13 cellular contexts compared by ENCODE assay signal in the genomic region with DNA sequence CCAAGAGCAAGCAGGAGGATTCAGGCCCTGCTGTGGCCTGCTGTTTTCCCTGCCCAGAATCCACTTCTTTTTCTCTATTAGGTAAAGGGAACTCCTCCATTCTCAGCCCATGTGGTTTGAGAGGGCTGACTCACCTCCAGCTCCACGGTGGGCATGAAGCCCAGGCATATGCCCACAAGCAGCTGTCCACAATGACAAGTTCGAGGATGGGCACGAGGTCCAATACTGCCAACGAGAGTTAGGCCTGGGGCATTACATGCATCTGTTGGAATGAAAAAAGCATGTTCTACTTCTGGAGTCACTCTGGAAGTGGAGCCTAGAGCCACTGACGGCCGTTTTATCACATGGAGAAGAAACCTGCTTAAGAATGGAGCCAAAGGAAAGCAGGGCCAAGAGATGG. TPM values are rescaled to one million over a fixed set of nuclear protein-coding genes. Genes with fewer than 3 reads are reported as not detected.
A peak's percentile ranks its signal among the peaks of the same experiment; 100 is the strongest.
DNase-seq lines count a peak whose midpoint lies in the region; ATAC-seq and TF ChIP-seq lines count a peak whose summit lies in the region.
"Had no signal": no experiment of that assay in that cellular context is flagged by ENCODE, and none has a peak within 500 bp of the region (broad histone marks: within the 10 kb centered on the region; RNA-seq: fewer than 3 reads in every experiment).

No MANE protein-coding gene starts in this region.

- CTCF ChIA-PET in Caco-2 (lab: Charles Lee), result no interaction called here

- peaks cover 21% of the 10 kb centered on the region for H3K4me1 Mint-ChIP-seq in Caco-2 (ENCODE audit: low read depth, unreplicated experiment)
- H3K4me1 Mint-ChIP-seq in endothelial cell (ENCODE audit: unreplicated experiment), result peaks cover 6% of the 10 kb centered on the region

- H3K36me3 Mint-ChIP-seq in Caco-2 (ENCODE audit: insufficient read depth, unreplicated experiment) (no peaks in the 10 kb centered on the region), endothelial cell (ENCODE audit: low read depth, unreplicated experiment) (no peaks in the 10 kb centered on the region)

- H3K4me3 Mint-ChIP-seq in Caco-2 (ENCODE audit: unreplicated experiment) (peak overlapping the region; percentile 71), endothelial cell (ENCODE audit: unreplicated experiment) (no peak overlapping the region)

- no peaks in the 10 kb centered on the region for H4K20me1 ChIP-seq in osteoblast (ENCODE audit: insufficient read depth, low read length)

- H3K4me2 ChIP-seq in osteoblast (ENCODE audit: insufficient read depth, low read length), result peak overlapping the region; percentile 1

- TF ChIP-seq POLR2A in upper lobe of left lung (IDR thresholded peaks at IDR 0.05), result no peak

- ATAC-seq in upper lobe of left lung (ENCODE audit: low FRiP score in 2 of 2) (no peak), GM21367 (IDR thresholded peaks at IDR 0.05; ENCODE audit: unreplicated experiment) (no peak)
- ATAC-seq: gastrocnemius medialis had no signal

- no peaks in the 10 kb centered on the region for H3K79me2 ChIP-seq in osteoblast (ENCODE audit: insufficient read depth, low read length)

- no peaks in the 10 kb centered on the region for H3K9me3 Mint-ChIP-seq in Caco-2 (ENCODE audit: unreplicated experiment)
- H3K9me3 Mint-ChIP-seq in endothelial cell (ENCODE audit: unreplicated experiment), result no peaks in the 10 kb centered on the region

- no peaks in the 10 kb centered on the region for H3K9me3 ChIP-seq in Caco-2
- no peaks in the 10 kb centered on the region for H3K9me3 ChIP-seq in osteoblast (ENCODE audit: low read depth, low read length)
- H3K9me3 ChIP-seq in upper lobe of left lung, result no peaks in the 10 kb centered on the region
- H3K9me3 ChIP-seq: BE2C, gastrocnemius medialis had no signal

- no peak overlapping the region for H3K4me3 ChIP-seq in Caco-2 (ENCODE audit: low read depth, low read length)
- no peak overlapping the region for H3K4me3 ChIP-seq in osteoblast (ENCODE audit: insufficient read depth, low read length)
- H3K4me3 ChIP-seq in upper lobe of left lung, result no peak overlapping the region
- H3K4me3 ChIP-seq: gastrocnemius medialis had no signal

- intact Hi-C loops in Caco-2 (cut with micrococcal nuclease; ENCODE audit: unreplicated experiment), result loop anchor here (1.0 kb wide), 3 partner anchors 17 to 32 kb away; partner anchors contain the start of gene TSPAN2

- WGBS in upper lobe of left lung, 2 donors, result 67 to 94% methylated on average over 2 to 6 of the region's 6 CpGs

- TF ChIP-seq CTCF in Caco-2 (IDR thresholded peaks at IDR 0.05; ENCODE audit: insufficient read depth in 1 of 2, low read depth in 1 of 2, low read length in 1 of 2, severe bottlenecking in 1 of 2, unreplicated experiment in 1 of 2) (no peak), endothelial cell (IDR thresholded peaks at IDR 0.05; ENCODE audit: unreplicated experiment) (no peak), osteoblast (IDR thresholded peaks at IDR 0.05; ENCODE audit: extremely low read depth, low read depth, low read length) (peak; percentile 16), upper lobe of left lung (IDR thresholded peaks at IDR 0.05) (no peak)

- H3K36me3 ChIP-seq in Caco-2 (ENCODE audit: control insufficient read depth, insufficient read depth, low read length) (no peaks in the 10 kb centered on the region), osteoblast (ENCODE audit: insufficient read depth, low read length) (no peaks in the 10 kb centered on the region), upper lobe of left lung (no peaks in the 10 kb centered on the region)
- H3K36me3 ChIP-seq: BE2C, gastrocnemius medialis had no signal

- no peak overlapping the region for H2AFZ ChIP-seq in osteoblast (ENCODE audit: low read length)

- POLR2A ChIA-PET in Caco-2 (lab: Charles Lee), result no interaction called here

- H3K27ac Mint-ChIP-seq in Caco-2 (ENCODE audit: unreplicated experiment), result peak overlapping the region; percentile 96
- H3K27ac Mint-ChIP-seq in endothelial cell (ENCODE audit: unreplicated experiment), result peak overlapping the region; percentile 52

- DNase-seq in Caco-2 (no peak), MV-4-11 (lab: John Stamatoyannopoulos, UW) (peak; percentile 22), endothelial cell (ENCODE audit: low spot score) (no peak), osteoblast (ENCODE audit: insufficient read length, low spot score, missing footprints) (peak; percentile 71), upper lobe of left lung (no peak), NCI-H69 (lab: John Stamatoyannopoulos, UW) (no peak)
- no peak for DNase-seq in activated CD4-positive, CD25-positive, alpha-beta regulatory T cell (lab: John Stamatoyannopoulos, UW)
- DNase-seq: activated T-cell treated with anti-CD3 and anti-CD28 coated beads for 4 hours; BE2C; central memory CD4-positive, alpha-beta T cell; gastrocnemius medialis; NCI-H1417 had no signal

- H3K27me3 ChIP-seq in Caco-2 (replicated peaks; ENCODE audit: control insufficient read depth, insufficient read depth, low read length) (no peaks in the 10 kb centered on the region), osteoblast (ENCODE audit: insufficient read depth, low read length) (no peaks in the 10 kb centered on the region), upper lobe of left lung (no peaks in the 10 kb centered on the region)
- H3K27me3 ChIP-seq: BE2C, gastrocnemius medialis had no signal

- H3K27me3 Mint-ChIP-seq in Caco-2 (ENCODE audit: insufficient read depth, unreplicated experiment) (no peaks in the 10 kb centered on the region), endothelial cell (ENCODE audit: unreplicated experiment) (peaks cover 2% of the 10 kb centered on the region)

- no peak for TF ChIP-seq EP300 in upper lobe of left lung (IDR thresholded peaks at IDR 0.05)

- BruUV-seq in Caco-2 (replicated peaks; lab: Mats Ljungman, UMichigan), result no TSS peak

- H3K27ac ChIP-seq in osteoblast (ENCODE audit: low read depth, low read length), result peak overlapping the region; percentile 68
- no peak overlapping the region for H3K27ac ChIP-seq in upper lobe of left lung
- H3K27ac ChIP-seq: gastrocnemius medialis had no signal

- H3K4me1 ChIP-seq in Caco-2, result peaks cover 19% of the 10 kb centered on the region
- H3K4me1 ChIP-seq in osteoblast (ENCODE audit: insufficient read depth, low read length), result peaks cover 58% of the 10 kb centered on the region
- H3K4me1 ChIP-seq in upper lobe of left lung, result peaks cover 0 to 16% (median 4%) of the 10 kb centered on the region in 4 donors
- H3K4me1 ChIP-seq: BE2C had no signal

RNA-seq across cellular contexts. Expression of gene TSPAN2, which starts 20.1 kb away (rescaled TPM):
- total RNA-seq in Caco-2 (2022) (6.8 and 6.9 TPM in 2 replicates), endothelial cell (ENCODE audit: unreplicated experiment) (57.9 TPM), osteoblast (1.4 and 2.1 TPM in 2 replicates), upper lobe of left lung (10 to 100 TPM in 1 of 6 donors, 1 to 10 TPM in 5; 1.7 to 13.7 (median 4.5) TPM)

RNA-seq across cellular contexts. Expression of gene TSHB, which starts 39.6 kb away (rescaled TPM):
- total RNA-seq in Caco-2 (2022) (not detected in 2 replicates), endothelial cell (ENCODE audit: unreplicated experiment) (not detected), osteoblast (not detected in 2 replicates), upper lobe of left lung (not detected)
- total RNA-seq: gastrocnemius medialis had no signal

Comparison
In these comparisons a context has a peak if more than half of its experiments do, and no peak if none do; other contexts are left out.
1. DNase-seq: peak in MV-4-11 (single experiment) and osteoblast (single experiment); none in Caco-2 (0 of 2), endothelial cell (single experiment), upper lobe of left lung (0 of 2), activated CD4-positive, CD25-positive, alpha-beta regulatory T cell (0 of 4) and NCI-H69 (single experiment).